ENCODE assay signal across 8 cellular contexts in genomic region chr7:43926193-43927043, GRCh38. TPM values are rescaled to one million over a fixed set of nuclear protein-coding genes. Genes with fewer than 3 reads are reported as not detected.
DNase-seq lines count a peak whose midpoint lies in the region; TF ChIP-seq lines count a peak whose summit lies in the region.

UBE2D4 (plus strand) TSS chr7:43926436; CDS start chr7:43926533, 97 bp downstream.

- no peaks in the 10 kb centered on the region for H3K9me3 ChIP-seq in stomach smooth muscle (ENCODE audit: control insufficient read depth in 2 of 2, low read length in 2 of 2)

- DNase-seq in GDM1 (lab: John Stamatoyannopoulos, UW) (peak; percentile 81), H4 (ENCODE audit: low spot score) (peak; percentile 80), LNCaP clone FGC (ENCODE audit: low read depth) (peak; percentile 62), SIG-M5 (lab: John Stamatoyannopoulos, UW) (peak; percentile 24), fibroblast of villous mesenchyme (ENCODE audit: low read depth) (peak; percentile 71), neural crest cell (ENCODE audit: low read depth, low spot score) (peak; percentile 64)
- DNase-seq in activated effector memory CD4-positive, alpha-beta T cell treated with anti-CD3 and anti-CD28 coated beads, Interleukin-2, amount 50 U/mL, for 16 hours, result peak; percentile 96

- H3K9me3 Mint-ChIP-seq in neural crest cell, result no peaks in the 10 kb centered on the region

- H3K27me3 Mint-ChIP-seq in neural crest cell (ENCODE audit: low read depth), result no peaks in the 10 kb centered on the region

- H3K27ac ChIP-seq in stomach smooth muscle (ENCODE audit: low read length), result peak within 1 kb of the TSS; percentile 90

- peaks cover 20% of the 10 kb centered on the region for H3K4me1 ChIP-seq in stomach smooth muscle (ENCODE audit: control insufficient read depth, insufficient read depth, low read length)

- peak within 1 kb of the TSS; percentile 89 for H3K4me3 Mint-ChIP-seq in neural crest cell

- H3K9ac ChIP-seq in stomach smooth muscle (ENCODE audit: low read length in 2 of 2), result peak within 1 kb of the TSS; percentile 82 to 91

- TF ChIP-seq CTCF in LNCaP clone FGC (IDR thresholded peaks at IDR 0.05; ENCODE audit: control insufficient read depth, extremely low read depth, insufficient read depth) (peak; percentile 15; the same call in 1 of the 2 replicates), fibroblast of villous mesenchyme (IDR thresholded peaks at IDR 0.05; ENCODE audit: insufficient read depth, low read depth, low read length) (no peak), neural crest cell (conservative IDR thresholded peaks at IDR 0.05) (no peak)

- H3K4me1 Mint-ChIP-seq in neural crest cell, result peaks cover 19% of the 10 kb centered on the region

- H3K36me3 ChIP-seq in stomach smooth muscle (ENCODE audit: control insufficient read depth in 2 of 2, insufficient read depth in 2 of 2, low read length in 2 of 2), result no peaks in the 10 kb centered on the region

- H3K4me3 ChIP-seq in LNCaP clone FGC (ENCODE audit: low read depth, low read length) (peak within 1 kb of the TSS; percentile 66), fibroblast of villous mesenchyme (ENCODE audit: low read depth, low read length) (peak within 1 kb of the TSS; percentile 70), stomach smooth muscle (ENCODE audit: low read length in 2 of 2) (peak within 1 kb of the TSS; percentile 88 to 99)

- H3K36me3 Mint-ChIP-seq in neural crest cell (ENCODE audit: low read depth), result no peaks in the 10 kb centered on the region

- H3K27me3 ChIP-seq in stomach smooth muscle (ENCODE audit: control insufficient read depth in 1 of 2, insufficient read depth in 2 of 2, low read length in 2 of 2), result no peaks in the 10 kb centered on the region

- peak within 1 kb of the TSS; percentile 84 for H3K27ac Mint-ChIP-seq in neural crest cell (ENCODE audit: unreplicated experiment)

RNA-seq across cellular contexts. Expression of gene UBE2D4, which starts in this region (rescaled TPM):
- total RNA-seq in H4 (2014; rRNA removed; shearing (Covaris generic)), result 34.0 and 35.7 TPM in 2 replicates
- total RNA-seq in fibroblast of villous mesenchyme (9.7 and 11.7 TPM in 2 replicates), neural crest cell (14.1 and 15.6 TPM in 2 replicates)

Comparison
In these comparisons a context has a peak if more than half of its experiments do, and no peak if none do; other contexts are left out.
1. Peak in every context shown above with its lines: DNase-seq, H3K4me3 ChIP-seq and H3K27ac ChIP-seq.
2. DNase-seq: peak in every context shown above with its lines; median percentile 96 in activated effector memory CD4-positive, alpha-beta T cell treated with anti-CD3 and anti-CD28 coated beads, Interleukin-2, amount 50 U/mL, for 16 hours; 81 in GDM1; 80 in H4; 71 in fibroblast of villous mesenchyme; 64 in neural crest cell; 62 in LNCaP clone FGC; 24 in SIG-M5.